14 cellular contexts compared by ENCODE assay signal in the genomic region with DNA sequence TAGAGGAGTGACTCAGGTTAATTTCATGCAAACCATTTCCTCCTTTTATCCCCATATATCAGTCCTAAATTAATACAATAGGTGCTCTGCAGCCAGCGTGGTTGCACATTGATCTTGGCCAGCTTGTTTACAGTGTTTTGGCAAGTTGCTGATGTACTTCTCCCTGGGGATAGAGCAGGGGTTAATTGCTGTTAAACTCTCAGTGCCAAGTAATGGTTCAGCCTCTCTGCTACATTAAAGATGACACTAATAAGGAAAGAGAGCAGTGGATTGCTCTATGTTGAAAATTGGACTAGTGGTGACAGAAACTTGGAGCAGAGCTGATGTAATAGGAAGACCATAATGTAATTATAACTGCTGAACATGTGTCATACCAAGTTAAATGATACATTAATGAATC.
A peak's percentile ranks its signal among the peaks of the same experiment; 100 is the strongest.
DNase-seq lines count a peak whose midpoint lies in the region.
"Had no signal": no experiment of that assay in that cellular context is flagged by ENCODE, and none has a peak within 500 bp of the region (broad histone marks: within the 10 kb centered on the region; RNA-seq: fewer than 3 reads in every experiment).

No MANE protein-coding gene starts in this region.

- peak; percentile 39 for DNase-seq in NCI-H748 (lab: John Stamatoyannopoulos, UW; ENCODE audit: unreplicated experiment)
- DNase-seq in NCI-H748 treated with DMSO at 0.1 percent for 48 hours (lab: John Stamatoyannopoulos, UW), result no peak
- DNase-seq in NCI-H2081 treated with DMSO at 0.1 percent for 48 hours (lab: John Stamatoyannopoulos, UW), result peak; percentile 8
- peak; percentile 87 for DNase-seq in NCI-H82 treated with DMSO at 0.1 percent for 48 hours (lab: John Stamatoyannopoulos, UW; ENCODE audit: unreplicated experiment)
- DNase-seq in mesenteric fat pad (ENCODE audit: low spot score), result no peak
- no peak for DNase-seq in DMS 273 treated with DMSO at 0.1 percent for 48 hours (lab: John Stamatoyannopoulos, UW)
- DNase-seq in activated CD4-positive, alpha-beta T cell treated with anti-CD3 and anti-CD28 coated beads for 1 hour, result no peak
- no peak for DNase-seq in SIG-M5 (lab: John Stamatoyannopoulos, UW)
- DNase-seq: AML-193, H9, Kasumi-1, NCI-H2029, NCI-H226, PC-3 had no signal

Comparison
In these comparisons a context has a peak if more than half of its experiments do, and no peak if none do; other contexts are left out.
1. DNase-seq: peak in NCI-H748 (single experiment), NCI-H2081 treated with DMSO at 0.1 percent for 48 hours (single experiment) and NCI-H82 treated with DMSO at 0.1 percent for 48 hours (single experiment); none in NCI-H748 treated with DMSO at 0.1 percent for 48 hours (single experiment), mesenteric fat pad (single experiment), DMS 273 treated with DMSO at 0.1 percent for 48 hours (single experiment), activated CD4-positive, alpha-beta T cell treated with anti-CD3 and anti-CD28 coated beads for 1 hour (single experiment) and SIG-M5 (single experiment).